20 cellular contexts compared by ENCODE assay signal in the genomic region with DNA sequence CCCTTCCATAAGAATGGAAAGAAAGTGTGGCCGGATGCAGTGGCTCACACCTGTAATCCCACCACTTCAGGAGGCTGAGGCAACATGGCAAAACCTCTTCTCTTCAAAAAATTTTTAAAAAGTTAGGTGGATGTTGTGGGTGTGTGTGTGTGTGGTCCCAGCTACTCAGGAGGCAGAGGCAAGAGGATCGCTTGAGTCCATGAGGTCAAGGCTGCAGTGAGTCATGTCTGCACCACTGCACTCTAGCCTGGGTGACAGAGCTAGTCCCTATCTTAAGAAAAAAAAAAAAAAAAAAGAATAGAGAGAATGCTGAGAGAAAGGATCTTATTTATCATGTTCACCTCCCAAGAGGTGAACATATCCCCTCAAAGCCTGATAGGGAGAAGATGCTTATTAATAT.
DNase-seq lines count a peak whose midpoint lies in the region; ATAC-seq lines count a peak whose summit lies in the region.
"Had no signal": no experiment of that assay in that cellular context is flagged by ENCODE, and none has a peak within 500 bp of the region (broad histone marks: within the 10 kb centered on the region; RNA-seq: fewer than 3 reads in every experiment).

No MANE protein-coding gene starts in this region.

- DNase-seq in HT1080 (ENCODE audit: low read depth) (peak; percentile 43), SJSA1 (ENCODE audit: low read depth in 1 of 2, low spot score in 2 of 2) (peak; percentile 37 to 55), glomerular visceral epithelial cell (ENCODE audit: extremely low spot score) (peak; percentile 42), SIG-M5 treated with dmso at 0.1 percent for 504 hours (lab: John Stamatoyannopoulos, UW; ENCODE audit: unreplicated experiment) (no peak)
- no peak for DNase-seq in effector memory CD4-positive, alpha-beta T cell
- DNase-seq: 8988T; ACHN; AML-193; BE2C; CD4-positive, alpha-beta T cell; CD8-positive, alpha-beta memory T cell; DMS 273 treated with DMSO at 0.1 percent for 48 hours; DMS79; GF-D8; GOT3; HFFc6 had no signal

- H3K4me3 ChIP-seq in SJSA1: no peak overlapping the region
- H3K4me3 ChIP-seq in effector memory CD4-positive, alpha-beta T cell (ENCODE audit: insufficient read depth, low read depth, low read length, poor library complexity, severe bottlenecking): no peak overlapping the region
- H3K4me3 ChIP-seq: A549; BLaER1 treated with 17β-estradiol and CSF1 and Interleukin-3, amounts not matched to agents 10 nM and 100 nM; HAP-1 had no signal

- no peaks in the 10 kb centered on the region for H3K4me1 ChIP-seq in SJSA1 (replicated peaks)
- H3K4me1 ChIP-seq in effector memory CD4-positive, alpha-beta T cell (ENCODE audit: control insufficient read depth, insufficient read depth, low read length, poor library complexity, severe bottlenecking): no peaks in the 10 kb centered on the region
- H3K4me1 ChIP-seq: A549; BE2C; BLaER1 treated with 17β-estradiol and CSF1 and Interleukin-3, amounts not matched to agents 10 nM and 100 nM; HAP-1 had no signal

- no peaks in the 10 kb centered on the region for H3K27me3 ChIP-seq in SJSA1 (replicated peaks)
- no peaks in the 10 kb centered on the region for H3K27me3 ChIP-seq in effector memory CD4-positive, alpha-beta T cell (replicated peaks; ENCODE audit: control insufficient read depth, insufficient read depth, low read length, poor library complexity, severe bottlenecking)
- H3K27me3 ChIP-seq: BE2C; BLaER1 treated with 17β-estradiol and CSF1 and Interleukin-3, amounts not matched to agents 10 nM and 100 nM had no signal

- H3K9me3 ChIP-seq in SJSA1 (replicated peaks): no peaks in the 10 kb centered on the region
- no peaks in the 10 kb centered on the region for H3K9me3 ChIP-seq in effector memory CD4-positive, alpha-beta T cell (ENCODE audit: control insufficient read depth, low read length)
- H3K9me3 ChIP-seq: A549; BE2C; BLaER1 treated with 17β-estradiol and CSF1 and Interleukin-3, amounts not matched to agents 10 nM and 100 nM; HAP-1 had no signal

- no peak for ATAC-seq in HG02642 (IDR thresholded peaks at IDR 0.05; ENCODE audit: poor library complexity, unreplicated experiment)
- ATAC-seq: A549 had no signal

- no peak overlapping the region for H3K27ac ChIP-seq in SJSA1
- H3K27ac ChIP-seq in effector memory CD4-positive, alpha-beta T cell (ENCODE audit: insufficient read depth, low read length, poor library complexity, severe bottlenecking): no peak overlapping the region
- H3K27ac ChIP-seq: A549; BLaER1 treated with 17β-estradiol and CSF1 and Interleukin-3, amounts not matched to agents 10 nM and 100 nM had no signal

- no peaks in the 10 kb centered on the region for H3K36me3 ChIP-seq in SJSA1
- no peaks in the 10 kb centered on the region for H3K36me3 ChIP-seq in effector memory CD4-positive, alpha-beta T cell (ENCODE audit: control insufficient read depth, insufficient read depth, low read length)
- H3K36me3 ChIP-seq: BE2C; BLaER1 treated with 17β-estradiol and CSF1 and Interleukin-3, amounts not matched to agents 10 nM and 100 nM; HAP-1 had no signal

Comparison
In these comparisons a context has a peak if more than half of its experiments do, and no peak if none do; other contexts are left out.
1. DNase-seq: peak in HT1080 (single experiment), SJSA1 (2 of 2) and glomerular visceral epithelial cell (single experiment); none in SIG-M5 treated with dmso at 0.1 percent for 504 hours (single experiment) and effector memory CD4-positive, alpha-beta T cell (0 of 3).